In the genomic region with DNA sequence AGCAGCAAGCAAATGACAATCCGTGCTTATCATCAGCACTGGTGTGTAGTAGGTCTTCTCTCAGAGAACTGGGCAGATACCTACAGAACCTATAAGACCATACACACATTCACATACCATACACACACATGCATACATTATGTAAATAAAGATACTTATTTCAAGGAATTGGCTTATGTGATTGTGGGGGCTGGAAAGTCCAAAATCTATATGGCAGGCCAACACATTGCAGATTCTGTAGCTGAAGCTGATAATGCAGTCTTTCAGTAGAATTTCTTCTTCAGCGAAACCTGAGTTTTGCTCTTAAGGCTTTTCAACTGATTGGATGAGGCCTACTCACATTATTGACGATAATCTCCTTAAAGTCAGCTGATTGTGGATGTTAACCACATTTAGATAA, we compare ENCODE assay signal across 28 cellular contexts.
"Had no signal": no experiment of that assay in that cellular context is flagged by ENCODE, and none has a peak within 500 bp of the region (broad histone marks: within the 10 kb centered on the region; RNA-seq: fewer than 3 reads in every experiment).

No MANE protein-coding gene starts in this region.

- ATAC-seq: gastrocnemius medialis, left lung, lower lobe of right lung, sciatic nerve, WTC11 had no signal

- H3K4me1 Mint-ChIP-seq: brain, nephron progenitor cell had no signal

- H3K27ac Mint-ChIP-seq: activated naive CD8-positive, alpha-beta T cell treated with anti-CD3 and anti-CD28 coated beads, Interleukin-2, amount 10 ng/mL, durations not matched to agents 7 days and 5 days; activated T-helper 2 cell treated with anti-CD3 and anti-CD28 coated beads, Interferon-gamma antibody, Interleukin-2, Interleukin-4, amounts not matched to agents 10 μg/mL and 5 μg/mL and 100 μg/mL, durations not matched to agents 14 hours and 24 hours and 36 hours; brain; nephron progenitor cell; progenitor cell of endocrine pancreas; stimulated activated naive CD8-positive, alpha-beta T cell treated with anti-CD3 and anti-CD28 coated beads, Interleukin-15, Interleukin-2, amounts not matched to agents 100 ng/mL and 50 ng/mL, for 24 hours; T-helper 1 cell treated with Interleukin-12 subunit alpha and Interleukin-12 subunit beta and Interleukin-4 antibody, amounts not matched to agents 30 μg/mL and 1 μg/mL, for 36 hours; WTC11 had no signal

- H3K4me3 ChIP-seq: ascending aorta, cardiac muscle cell, coronary artery, dorsolateral prefrontal cortex, gastrocnemius medialis, left lung, lower lobe of right lung, ovary, skin epidermis, thoracic aorta had no signal

- H3K4me3 Mint-ChIP-seq: activated naive CD8-positive, alpha-beta T cell treated with anti-CD3 and anti-CD28 coated beads, Interleukin-2, amount 10 ng/mL, durations not matched to agents 7 days and 5 days; brain; nephron progenitor cell; stimulated activated naive CD8-positive, alpha-beta T cell treated with anti-CD3 and anti-CD28 coated beads, Interleukin-15, Interleukin-2, amounts not matched to agents 100 ng/mL and 50 ng/mL, for 24 hours; T-helper 1 cell treated with Interleukin-12 subunit alpha and Interleukin-12 subunit beta and Interleukin-4 antibody, amounts not matched to agents 30 μg/mL and 1 μg/mL, for 36 hours; WTC11 had no signal

- H3K27me3 ChIP-seq: ascending aorta, cardiac muscle cell, dorsolateral prefrontal cortex, gastrocnemius medialis, left lung, ovary had no signal

- H3K27ac ChIP-seq: ascending aorta, cardiac muscle cell, coronary artery, dorsolateral prefrontal cortex, gastrocnemius medialis, left lung, lower lobe of right lung, ovary, skin epidermis, thoracic aorta had no signal

- H3K27me3 Mint-ChIP-seq: activated naive CD8-positive, alpha-beta T cell treated with anti-CD3 and anti-CD28 coated beads, Interleukin-2, amount 10 ng/mL, durations not matched to agents 7 days and 5 days; brain; progenitor cell of endocrine pancreas; stimulated activated naive CD8-positive, alpha-beta T cell treated with anti-CD3 and anti-CD28 coated beads, Interleukin-15, Interleukin-2, amounts not matched to agents 100 ng/mL and 50 ng/mL, for 24 hours had no signal

- DNase-seq: activated CD4-positive, alpha-beta T cell treated with anti-CD3 and anti-CD28 coated beads for 1 hour; activated CD8-positive, alpha-beta memory T cell treated with anti-CD3 and anti-CD28 coated beads for 24 hours; activated naive CD8-positive, alpha-beta T cell treated with anti-CD3 and anti-CD28 coated beads, Interleukin-2, amount 10 ng/mL, durations not matched to agents 7 days and 5 days; dorsolateral prefrontal cortex; effector memory CD4-positive, alpha-beta T cell; gastrocnemius medialis; glutamatergic neuron; left lung; lower lobe of right lung; mesendoderm; nephron progenitor cell; ovary; stimulated activated CD4-positive, alpha-beta T cell treated with anti-CD3 and anti-CD28 coated beads, Interleukin-12 subunit alpha, Interleukin-12 subunit beta, amount 100 ng/mL, for 4 hours; stimulated activated CD4-positive, alpha-beta T cell treated with anti-CD3 and anti-CD28 coated beads, Interleukin-4, amount 100 ng/mL, for 1 hour; SW 1271; trophoblast cell had no signal

- H3K9me3 ChIP-seq: ascending aorta, gastrocnemius medialis, left lung, lower lobe of right lung, ovary, thoracic aorta had no signal

- H3K36me3 ChIP-seq: ascending aorta, cardiac muscle cell, gastrocnemius medialis, left lung, lower lobe of right lung, ovary, thoracic aorta had no signal
